Comparison of ENCODE assay signal across 3 cellular contexts in the genomic region with DNA sequence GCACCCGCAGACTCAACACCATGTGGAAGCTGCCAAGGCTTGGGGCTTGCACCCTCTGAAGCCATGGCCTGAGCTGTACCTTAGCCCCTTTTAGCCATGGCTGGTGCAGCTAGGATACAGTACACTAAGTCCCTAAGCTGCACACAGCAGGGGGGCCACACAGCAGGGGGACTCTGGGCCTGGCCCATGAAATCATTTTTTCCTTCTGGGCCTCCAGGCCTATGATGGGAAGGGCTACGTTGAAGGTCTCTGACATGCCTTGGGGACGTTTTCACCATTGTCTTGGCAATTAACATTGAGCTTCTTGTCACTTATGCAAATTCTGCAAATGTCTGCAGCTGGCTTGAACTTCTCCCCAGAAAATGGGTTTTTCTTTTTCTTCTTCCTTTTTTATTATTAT.
"Had no signal": no experiment of that assay in that cellular context is flagged by ENCODE, and none has a peak within 500 bp of the region (broad histone marks: within the 10 kb centered on the region; RNA-seq: fewer than 3 reads in every experiment).

No MANE protein-coding gene starts in this region.

- DNase-seq: GDM1, GF-D8 had no signal

- H3K4me3 ChIP-seq: GM12878 had no signal
